ENCODE assay signal across 12 cellular contexts in genomic region chr3:27535809-27536392, GRCh38. TPM values are rescaled to one million over a fixed set of nuclear protein-coding genes. Genes with fewer than 3 reads are reported as not detected.
A peak's percentile ranks its signal among the peaks of the same experiment; 100 is the strongest.
DNase-seq lines count a peak whose midpoint lies in the region; TF ChIP-seq lines count a peak whose summit lies in the region.
"Had no signal": no experiment of that assay in that cellular context is flagged by ENCODE, and none has a peak within 500 bp of the region (broad histone marks: within the 10 kb centered on the region; RNA-seq: fewer than 3 reads in every experiment).

No MANE protein-coding gene starts in this region.

- 88 to 100% methylated on average over 1 of the region's 2 CpGs for WGBS in mesodermal cell (ENCODE audit: insufficient coverage in 2 of 2), 2 experiments
- 63 to 83% (median 77%) methylated on average over 2 of the region's 2 CpGs for WGBS in ovary, 3 donors

- DNase-seq in AG08395 (ENCODE audit: low spot score) (peak; percentile 31), M059J (ENCODE audit: low read depth) (peak; percentile 84), chondrocyte (ENCODE audit: low spot score) (no peak), SW480 (ENCODE audit: low spot score) (no peak), ovary (no peak), NCI-H2196 treated with DMSO at 0.1 percent for 48 hours (lab: John Stamatoyannopoulos, UW; ENCODE audit: unreplicated experiment) (no peak), DMS 273 (lab: John Stamatoyannopoulos, UW; ENCODE audit: unreplicated experiment) (no peak)
- DNase-seq: foreskin melanocyte, NCI-H1105 treated with DMSO at 0.1 percent for 48 hours had no signal

- H3K4me3 ChIP-seq in mesodermal cell (ENCODE audit: extremely low read depth, insufficient read depth, low read length, poor library complexity, severe bottlenecking) (no peak overlapping the region), ovary (no peak overlapping the region)
- H3K4me3 ChIP-seq: BLaER1 treated with 17β-estradiol and CSF1 and Interleukin-3, amounts not matched to agents 10 nM and 100 nM; prostate gland had no signal

- no peak for TF ChIP-seq EP300 in ovary (IDR thresholded peaks at IDR 0.05)

- peaks cover 47% of the 10 kb centered on the region for H3K4me1 Mint-ChIP-seq in chondrocyte (ENCODE audit: low read depth)

- TF ChIP-seq CTCF in chondrocyte (IDR thresholded peaks at IDR 0.05), result no peak
- no peak for TF ChIP-seq CTCF in ovary (IDR thresholded peaks at IDR 0.05)

- no peaks in the 10 kb centered on the region for H3K9me3 Mint-ChIP-seq in chondrocyte (ENCODE audit: low read depth)

- H3K9me3 ChIP-seq in mesodermal cell (ENCODE audit: control insufficient read depth, low read length), result no peaks in the 10 kb centered on the region
- no peaks in the 10 kb centered on the region for H3K9me3 ChIP-seq in ovary
- H3K9me3 ChIP-seq: BLaER1 treated with 17β-estradiol and CSF1 and Interleukin-3, amounts not matched to agents 10 nM and 100 nM; prostate gland had no signal

- H3K27me3 ChIP-seq in ovary, result no peaks in the 10 kb centered on the region
- H3K27me3 ChIP-seq: BLaER1 treated with 17β-estradiol and CSF1 and Interleukin-3, amounts not matched to agents 10 nM and 100 nM had no signal

- H3K4me1 ChIP-seq in mesodermal cell (ENCODE audit: control insufficient read depth, insufficient read depth, low read length, poor library complexity, severe bottlenecking) (peaks cover 37% of the 10 kb centered on the region), ovary (ENCODE audit: insufficient read depth) (peaks cover 7% of the 10 kb centered on the region)
- H3K4me1 ChIP-seq: prostate gland had no signal

- H3K36me3 ChIP-seq in mesodermal cell (ENCODE audit: control insufficient read depth, insufficient read depth, low read length) (no peaks in the 10 kb centered on the region), ovary (no peaks in the 10 kb centered on the region)
- H3K36me3 ChIP-seq: BLaER1 treated with 17β-estradiol and CSF1 and Interleukin-3, amounts not matched to agents 10 nM and 100 nM; prostate gland had no signal

- no peak for TF ChIP-seq POLR2A in ovary (IDR thresholded peaks at IDR 0.05)

- no peaks in the 10 kb centered on the region for H3K36me3 Mint-ChIP-seq in chondrocyte (ENCODE audit: low read depth)

- H3K27ac ChIP-seq in mesodermal cell (ENCODE audit: low read depth, low read length, severe bottlenecking) (peak overlapping the region; percentile 91), ovary (no peak overlapping the region)

- intact Hi-C loops in ovary (cut with DNase I), result no loop called here

- H3K4me3 Mint-ChIP-seq in chondrocyte (ENCODE audit: unreplicated experiment), result no peak overlapping the region

- H3K27ac Mint-ChIP-seq in chondrocyte (ENCODE audit: unreplicated experiment), result peak overlapping the region; percentile 91

- no peaks in the 10 kb centered on the region for H3K27me3 Mint-ChIP-seq in chondrocyte (ENCODE audit: low read depth)

RNA-seq across cellular contexts. Expression of gene SLC4A7, which starts 51.7 kb away (rescaled TPM):
- total RNA-seq in M059J (2014; rRNA removed; shearing (Covaris generic)), result 31.4 and 50.1 TPM in 2 replicates
- total RNA-seq in chondrocyte (67.4 to 69.0 TPM (median 68.8 TPM) in 3 replicates), ovary (10 to 100 TPM; 14.8 to 26.7 (median 23.3) TPM)
- polyA plus RNA-seq in mesodermal cell (2013, experiment 1 of 2), result 54.5 TPM
- polyA plus RNA-seq in mesodermal cell (2013, experiment 2 of 2), result 46.3 TPM
- 10 to 100 TPM in 1 of 2 donors, 1 to 10 TPM in 1; 4.5 to 11.3 TPM for polyA plus RNA-seq in ovary

Comparison
In these comparisons a context has a peak if more than half of its experiments do, and no peak if none do; other contexts are left out.
1. DNase-seq: peak in AG08395 (single experiment) and M059J (single experiment); none in chondrocyte (single experiment), SW480 (single experiment), ovary (0 of 5), NCI-H2196 treated with DMSO at 0.1 percent for 48 hours (single experiment) and DMS 273 (single experiment).